11 cellular contexts compared by ENCODE assay signal in genomic region chr3:150449169-150449721, GRCh38. TPM values are rescaled to one million over a fixed set of nuclear protein-coding genes. Genes with fewer than 3 reads are reported as not detected.
A peak's percentile ranks its signal among the peaks of the same experiment; 100 is the strongest.
DNase-seq lines count a peak whose midpoint lies in the region; ATAC-seq and TF ChIP-seq lines count a peak whose summit lies in the region.
"Had no signal": no experiment of that assay in that cellular context is flagged by ENCODE, and none has a peak within 500 bp of the region (broad histone marks: within the 10 kb centered on the region; RNA-seq: fewer than 3 reads in every experiment).

No MANE protein-coding gene starts in this region.

- no peak overlapping the region for H2AFZ ChIP-seq in SK-N-SH (ENCODE audit: low read depth)

- H3K9ac ChIP-seq in SK-N-SH, result peak overlapping the region; percentile 0; the same call in 1 of the 2 replicates

- peak overlapping the region; percentile 70 for H3K27ac Mint-ChIP-seq in activated naive CD8-positive, alpha-beta T cell
- no peak overlapping the region for H3K27ac Mint-ChIP-seq in activated naive CD8-positive, alpha-beta T cell treated with anti-CD3 and anti-CD28 coated beads, Interleukin-2, amount 50 U/mL, for 24 hours
- no peak overlapping the region for H3K27ac Mint-ChIP-seq in stimulated activated effector memory CD8-positive, alpha-beta T cell treated with anti-CD3 and anti-CD28 coated beads, Interleukin-12 subunit alpha, Interleukin-12 subunit beta, amount 100 ng/mL, for 72 hours
- H3K27ac Mint-ChIP-seq: stimulated activated naive CD8-positive, alpha-beta T cell treated with anti-CD3 and anti-CD28 coated beads, Interleukin-15, Interleukin-2, amounts not matched to agents 100 ng/mL and 50 ng/mL, for 24 hours had no signal

- H3K4me2 ChIP-seq in SK-N-SH, result peak overlapping the region; percentile 42; the same call in 1 of the 2 replicates

- H3K9me3 ChIP-seq in SK-N-SH, result no peaks in the 10 kb centered on the region
- H3K9me3 ChIP-seq: BE2C, SJCRH30 had no signal

- peaks cover 93% of the 10 kb centered on the region for H3K79me2 ChIP-seq in SK-N-SH (ENCODE audit: insufficient read depth)

- no peaks in the 10 kb centered on the region for H3K27me3 Mint-ChIP-seq in activated naive CD8-positive, alpha-beta T cell
- H3K27me3 Mint-ChIP-seq in activated naive CD8-positive, alpha-beta T cell treated with anti-CD3 and anti-CD28 coated beads, Interleukin-2, amount 50 U/mL, for 24 hours, result no peaks in the 10 kb centered on the region
- H3K27me3 Mint-ChIP-seq: stimulated activated naive CD8-positive, alpha-beta T cell treated with anti-CD3 and anti-CD28 coated beads, Interleukin-15, Interleukin-2, amounts not matched to agents 100 ng/mL and 50 ng/mL, for 24 hours had no signal

- TF ChIP-seq CTCF in SK-N-SH (IDR thresholded peaks at IDR 0.05) (no peak), fibroblast of mammary gland (conservative IDR thresholded peaks at IDR 0.05; ENCODE audit: control insufficient read depth, insufficient read depth, low read depth, low read length) (no peak)

- no peak for ATAC-seq in activated naive CD8-positive, alpha-beta T cell treated with anti-CD3 and anti-CD28 coated beads, Interleukin-2, amount 50 U/mL, for 24 hours
- peak; percentile 49 for ATAC-seq in stimulated activated effector memory CD8-positive, alpha-beta T cell treated with anti-CD3 and anti-CD28 coated beads, Interleukin-12 subunit alpha, Interleukin-12 subunit beta, amount 100 ng/mL, for 72 hours
- ATAC-seq in HG02798 (IDR thresholded peaks at IDR 0.05; ENCODE audit: poor library complexity, unreplicated experiment), result no peak

- peaks cover 2% of the 10 kb centered on the region for H3K36me3 Mint-ChIP-seq in activated naive CD8-positive, alpha-beta T cell
- H3K36me3 Mint-ChIP-seq in activated naive CD8-positive, alpha-beta T cell treated with anti-CD3 and anti-CD28 coated beads, Interleukin-2, amount 50 U/mL, for 24 hours (ENCODE audit: low read depth), result peaks cover 9% of the 10 kb centered on the region
- H3K36me3 Mint-ChIP-seq in stimulated activated effector memory CD8-positive, alpha-beta T cell treated with anti-CD3 and anti-CD28 coated beads, Interleukin-12 subunit alpha, Interleukin-12 subunit beta, amount 100 ng/mL, for 72 hours, result peaks cover 9% of the 10 kb centered on the region

- peaks cover 47% of the 10 kb centered on the region for H3K4me1 Mint-ChIP-seq in activated naive CD8-positive, alpha-beta T cell (ENCODE audit: low read depth)
- H3K4me1 Mint-ChIP-seq in activated naive CD8-positive, alpha-beta T cell treated with anti-CD3 and anti-CD28 coated beads, Interleukin-2, amount 50 U/mL, for 24 hours, result peaks cover 21% of the 10 kb centered on the region
- peaks cover 29% of the 10 kb centered on the region for H3K4me1 Mint-ChIP-seq in stimulated activated effector memory CD8-positive, alpha-beta T cell treated with anti-CD3 and anti-CD28 coated beads, Interleukin-12 subunit alpha, Interleukin-12 subunit beta, amount 100 ng/mL, for 72 hours

- peaks cover 14% of the 10 kb centered on the region for H4K20me1 ChIP-seq in SK-N-SH (ENCODE audit: insufficient read depth)

- TF ChIP-seq RAD21 in SK-N-SH (IDR thresholded peaks at IDR 0.05; ENCODE audit: low read length), result no peak

- H3F3A ChIP-seq in SK-N-SH (replicated peaks; ENCODE audit: insufficient read depth), result peaks cover 52% of the 10 kb centered on the region

- no peak overlapping the region for H3K4me3 Mint-ChIP-seq in activated naive CD8-positive, alpha-beta T cell
- H3K4me3 Mint-ChIP-seq in activated naive CD8-positive, alpha-beta T cell treated with anti-CD3 and anti-CD28 coated beads, Interleukin-2, amount 50 U/mL, for 24 hours, result no peak overlapping the region
- H3K4me3 Mint-ChIP-seq in stimulated activated effector memory CD8-positive, alpha-beta T cell treated with anti-CD3 and anti-CD28 coated beads, Interleukin-12 subunit alpha, Interleukin-12 subunit beta, amount 100 ng/mL, for 72 hours, result no peak overlapping the region
- H3K4me3 Mint-ChIP-seq: stimulated activated naive CD8-positive, alpha-beta T cell treated with anti-CD3 and anti-CD28 coated beads, Interleukin-15, Interleukin-2, amounts not matched to agents 100 ng/mL and 50 ng/mL, for 24 hours had no signal

- H3K4me3 ChIP-seq in SK-N-SH (ENCODE audit: low read depth in 2 of 2, low read length in 1 of 2) (no peak overlapping the region), fibroblast of mammary gland (ENCODE audit: control insufficient read depth, low read depth, low read length) (no peak overlapping the region)
- H3K4me3 ChIP-seq: SJCRH30 had no signal

- no peaks in the 10 kb centered on the region for H3K27me3 ChIP-seq in SK-N-SH (ENCODE audit: insufficient read depth)
- H3K27me3 ChIP-seq: BE2C, SJCRH30 had no signal

- H3K36me3 ChIP-seq in SK-N-SH (replicated peaks in 1 of 2; ENCODE audit: control insufficient read depth in 1 of 2, insufficient read depth in 2 of 2, low read length in 1 of 2), result peaks cover 5 to 38% of the 10 kb centered on the region in 2 experiments
- H3K36me3 ChIP-seq: BE2C had no signal

- peak overlapping the region; percentile 32 to 78; a peak in 3 of 4 replicates for H3K27ac ChIP-seq in SK-N-SH (ENCODE audit: low read depth in 2 of 2, low read length in 1 of 2)
- H3K27ac ChIP-seq: SJCRH30 had no signal

- CTCF ChIA-PET in SK-N-SH (lab: Yijun Ruan, JAX), result interaction anchor here (1.5 kb wide), 1 partner anchor 19 kb away, joined by 3 read pairs; no protein-coding TSS in a partner anchor

- peaks cover 3 to 37% of the 10 kb centered on the region in 2 experiments; a peak in 2 of 4 replicates for H3K4me1 ChIP-seq in SK-N-SH (ENCODE audit: control insufficient read depth in 1 of 2, insufficient read depth in 2 of 2, low read depth in 1 of 2, low read length in 1 of 2)
- H3K4me1 ChIP-seq: BE2C had no signal

- no peaks in the 10 kb centered on the region for H3K9me2 ChIP-seq in SK-N-SH

- no peak for DNase-seq in activated naive CD8-positive, alpha-beta T cell treated with anti-CD3 and anti-CD28 coated beads, Interleukin-2, amount 50 U/mL, for 24 hours
- DNase-seq in SK-N-SH, result no peak
- peak; percentile 72 for DNase-seq in fibroblast of mammary gland (ENCODE audit: low read depth)
- DNase-seq in stimulated activated effector memory CD8-positive, alpha-beta T cell treated with anti-CD3 and anti-CD28 coated beads, Interleukin-12 subunit alpha, Interleukin-12 subunit beta, amount 100 ng/mL, for 72 hours (ENCODE audit: low spot score in 2 of 2), result no peak
- no peak for DNase-seq in NCI-H2171 (lab: John Stamatoyannopoulos, UW)
- no peak for DNase-seq in epidermal melanocyte (ENCODE audit: insufficient read length, low spot score)
- DNase-seq: BE2C, SJCRH30 had no signal

- TF ChIP-seq EP300 in SK-N-SH (IDR thresholded peaks at IDR 0.05; ENCODE audit: borderline replicate concordance in 1 of 2, low read depth in 1 of 2, low read length in 1 of 2), result peak in 1 of 2 experiments; percentile 46; a peak in 2 of 4 replicates

- POLR2A ChIA-PET in SK-N-SH (lab: Yijun Ruan, JAX), result no interaction called here

- no peaks in the 10 kb centered on the region for H3K9me3 Mint-ChIP-seq in activated naive CD8-positive, alpha-beta T cell (ENCODE audit: low read depth)
- no peaks in the 10 kb centered on the region for H3K9me3 Mint-ChIP-seq in activated naive CD8-positive, alpha-beta T cell treated with anti-CD3 and anti-CD28 coated beads, Interleukin-2, amount 50 U/mL, for 24 hours
- no peaks in the 10 kb centered on the region for H3K9me3 Mint-ChIP-seq in stimulated activated effector memory CD8-positive, alpha-beta T cell treated with anti-CD3 and anti-CD28 coated beads, Interleukin-12 subunit alpha, Interleukin-12 subunit beta, amount 100 ng/mL, for 72 hours
- H3K9me3 Mint-ChIP-seq: stimulated activated naive CD8-positive, alpha-beta T cell treated with anti-CD3 and anti-CD28 coated beads, Interleukin-15, Interleukin-2, amounts not matched to agents 100 ng/mL and 50 ng/mL, for 24 hours had no signal

TF ChIP-seq in SK-N-SH, 30 proteins besides CTCF, POLR2A, EP300 and RAD21 (continues in another document):
- TF ChIP-seq YY1 (IDR thresholded peaks at IDR 0.05; ENCODE audit: low read depth), result no peak
- TF ChIP-seq USF2 (IDR thresholded peaks at IDR 0.05; ENCODE audit: borderline replicate concordance, low read depth, low read length), result no peak
- TF ChIP-seq PBX3 (IDR thresholded peaks at IDR 0.05), result peak; percentile 83
- TF ChIP-seq RFX5 (IDR thresholded peaks at IDR 0.05; ENCODE audit: low read length), result no peak
- no peak for TF ChIP-seq NRF1 (IDR thresholded peaks at IDR 0.05; ENCODE audit: low read depth, low read length)
- TF ChIP-seq POLR2AphosphoS5 (IDR thresholded peaks at IDR 0.05; ENCODE audit: low read depth, low read length), result peak; percentile 18; the same call in 1 of the 2 replicates
- TF ChIP-seq ELF1 (IDR thresholded peaks at IDR 0.05), result no peak
- TF ChIP-seq TAF1 (IDR thresholded peaks at IDR 0.05; ENCODE audit: borderline replicate concordance, low read depth, low read length), result no peak
- TF ChIP-seq USF1 (IDR thresholded peaks at IDR 0.05; ENCODE audit: borderline replicate concordance, low read depth), result no peak
- peak; percentile 65 for TF ChIP-seq NFIC (IDR thresholded peaks at IDR 0.05; ENCODE audit: borderline replicate concordance)

RNA-seq across cellular contexts. Expression of gene TSC22D2, which starts 41.1 kb away (rescaled TPM):
- polyA plus RNA-seq in SK-N-SH (2012; rRNA removed), result 4.4 and 4.8 TPM in 2 replicates
- polyA plus RNA-seq in SK-N-SH (2012; cell fraction: cytosol; rRNA removed), result 7.3 and 7.9 TPM in 2 replicates
- 4.3 and 13.1 TPM in 2 replicates for polyA plus RNA-seq in SK-N-SH (2012; cell fraction: nucleus; rRNA removed)
